ENCODE assay signal across 1 cellular context in the genomic region with DNA sequence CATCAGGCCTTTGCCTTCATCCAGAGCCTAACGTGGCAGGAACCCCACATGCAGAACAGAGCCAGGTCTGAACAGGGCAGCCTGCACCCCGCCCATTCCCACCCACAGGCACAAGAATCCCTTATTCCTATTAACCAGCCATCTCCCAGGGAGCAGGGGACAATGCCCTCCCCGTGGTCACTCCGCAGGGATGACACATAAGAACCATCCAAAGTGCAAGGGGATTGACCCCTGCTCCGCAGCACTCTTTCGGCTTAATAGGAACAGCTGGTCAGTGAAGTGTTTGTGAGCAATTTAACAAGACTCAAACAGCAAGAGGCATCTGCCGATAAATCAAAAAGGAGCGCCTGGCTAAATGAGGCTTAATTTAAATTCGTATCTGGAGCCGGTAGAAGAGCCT.
TF ChIP-seq lines count a peak whose summit lies in the region.

No MANE protein-coding gene starts in this region.

TF ChIP-seq in SK-N-SH treated with all-trans-retinoic acid at 6 μM for 48 hours, 23 proteins besides CTCF, POLR2A, EP300 and RAD21 (continued from another document):
- TF ChIP-seq, protein P1, sequence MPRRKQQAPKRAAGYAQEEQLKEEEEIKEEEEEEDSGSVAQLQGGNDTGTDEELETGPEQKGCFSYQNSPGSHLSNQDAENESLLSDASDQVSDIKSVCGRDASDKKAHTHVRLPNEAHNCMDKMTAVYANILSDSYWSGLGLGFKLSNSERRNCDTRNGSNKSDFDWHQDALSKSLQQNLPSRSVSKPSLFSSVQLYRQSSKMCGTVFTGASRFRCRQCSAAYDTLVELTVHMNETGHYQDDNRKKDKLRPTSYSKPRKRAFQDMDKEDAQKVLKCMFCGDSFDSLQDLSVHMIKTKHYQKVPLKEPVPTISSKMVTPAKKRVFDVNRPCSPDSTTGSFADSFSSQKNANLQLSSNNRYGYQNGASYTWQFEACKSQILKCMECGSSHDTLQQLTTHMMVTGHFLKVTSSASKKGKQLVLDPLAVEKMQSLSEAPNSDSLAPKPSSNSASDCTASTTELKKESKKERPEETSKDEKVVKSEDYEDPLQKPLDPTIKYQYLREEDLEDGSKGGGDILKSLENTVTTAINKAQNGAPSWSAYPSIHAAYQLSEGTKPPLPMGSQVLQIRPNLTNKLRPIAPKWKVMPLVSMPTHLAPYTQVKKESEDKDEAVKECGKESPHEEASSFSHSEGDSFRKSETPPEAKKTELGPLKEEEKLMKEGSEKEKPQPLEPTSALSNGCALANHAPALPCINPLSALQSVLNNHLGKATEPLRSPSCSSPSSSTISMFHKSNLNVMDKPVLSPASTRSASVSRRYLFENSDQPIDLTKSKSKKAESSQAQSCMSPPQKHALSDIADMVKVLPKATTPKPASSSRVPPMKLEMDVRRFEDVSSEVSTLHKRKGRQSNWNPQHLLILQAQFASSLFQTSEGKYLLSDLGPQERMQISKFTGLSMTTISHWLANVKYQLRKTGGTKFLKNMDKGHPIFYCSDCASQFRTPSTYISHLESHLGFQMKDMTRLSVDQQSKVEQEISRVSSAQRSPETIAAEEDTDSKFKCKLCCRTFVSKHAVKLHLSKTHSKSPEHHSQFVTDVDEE (CRISPR knock-in tag; IDR thresholded peaks at IDR 0.05) = no peak
- TF ChIP-seq TOX (CRISPR knock-in tag; IDR thresholded peaks at IDR 0.05; ENCODE audit: borderline replicate concordance) = no peak
TF ChIP-seq in SK-N-SH treated with all-trans-retinoic acid at 6 μM for 48 hours: peak in this region for 0.
